8 cellular contexts compared by ENCODE assay signal in genomic region chr22:19109198-19110063, GRCh38. TPM values are rescaled to one million over a fixed set of nuclear protein-coding genes. Genes with fewer than 3 reads are reported as not detected.
DNase-seq lines count a peak whose midpoint lies in the region; ATAC-seq and TF ChIP-seq lines count a peak whose summit lies in the region.

No MANE protein-coding gene starts in this region.

- H3K36me3 Mint-ChIP-seq in mesothelial cell of epicardium, result no peaks in the 10 kb centered on the region

- H3K4me3 Mint-ChIP-seq in mesothelial cell of epicardium, result no peak overlapping the region

- H3K4me1 Mint-ChIP-seq in mesothelial cell of epicardium, result peaks cover 9% of the 10 kb centered on the region

- DNase-seq in activated gamma-delta T cell treated with Interleukin-2 at 50 U/mL for 16 hours (peak; percentile 53), activated gamma-delta T cell (lab: John Stamatoyannopoulos, UW) (no peak), T follicular helper cell (ENCODE audit: low read depth) (peak; percentile 44), mesothelial cell of epicardium (ENCODE audit: low spot score in 2 of 2, unreplicated experiment in 2 of 2) (no peak), NCI-H146 treated with DMSO at 0.1 percent for 48 hours (lab: John Stamatoyannopoulos, UW; ENCODE audit: unreplicated experiment) (no peak), COR-L47 (lab: John Stamatoyannopoulos, UW) (no peak)
- peak; percentile 79 for DNase-seq in central memory CD4-positive, alpha-beta T cell

- peak overlapping the region; percentile 57 for H3K27ac Mint-ChIP-seq in mesothelial cell of epicardium

- H3K27me3 Mint-ChIP-seq in mesothelial cell of epicardium (ENCODE audit: low read depth), result no peaks in the 10 kb centered on the region

- H3K9me3 Mint-ChIP-seq in mesothelial cell of epicardium, result no peaks in the 10 kb centered on the region

- no peak for TF ChIP-seq CTCF in mesothelial cell of epicardium (IDR thresholded peaks at IDR 0.05; ENCODE audit: unreplicated experiment)

- ATAC-seq in HG03159 (IDR thresholded peaks at IDR 0.05; ENCODE audit: unreplicated experiment), result peak; percentile 82

RNA-seq across cellular contexts. Expression of gene DGCR2, which starts 12.8 kb away (rescaled TPM):
- 77.3 to 78.9 TPM (median 78.3 TPM) in 3 replicates for total RNA-seq in mesothelial cell of epicardium

RNA-seq across cellular contexts. Expression of gene TSSK2, which starts 21.7 kb away (rescaled TPM):
- total RNA-seq in mesothelial cell of epicardium, result not detected in 3 replicates

RNA-seq across cellular contexts. Expression of gene ESS2, which starts 35.0 kb away (rescaled TPM):
- total RNA-seq in mesothelial cell of epicardium, result 17.3 to 18.5 TPM (median 18.1 TPM) in 3 replicates

RNA-seq across cellular contexts. Expression of gene GSC2, which starts 40.7 kb away (rescaled TPM):
- total RNA-seq in mesothelial cell of epicardium, result not detected in 3 replicates

Comparison
In these comparisons a context has a peak if more than half of its experiments do, and no peak if none do; other contexts are left out.
1. DNase-seq: peak in activated gamma-delta T cell treated with Interleukin-2 at 50 U/mL for 16 hours (single experiment), T follicular helper cell (single experiment) and central memory CD4-positive, alpha-beta T cell (single experiment); none in activated gamma-delta T cell (single experiment), mesothelial cell of epicardium (0 of 2), NCI-H146 treated with DMSO at 0.1 percent for 48 hours (single experiment) and COR-L47 (single experiment).